8 cellular contexts compared by ENCODE assay signal in the genomic region with DNA sequence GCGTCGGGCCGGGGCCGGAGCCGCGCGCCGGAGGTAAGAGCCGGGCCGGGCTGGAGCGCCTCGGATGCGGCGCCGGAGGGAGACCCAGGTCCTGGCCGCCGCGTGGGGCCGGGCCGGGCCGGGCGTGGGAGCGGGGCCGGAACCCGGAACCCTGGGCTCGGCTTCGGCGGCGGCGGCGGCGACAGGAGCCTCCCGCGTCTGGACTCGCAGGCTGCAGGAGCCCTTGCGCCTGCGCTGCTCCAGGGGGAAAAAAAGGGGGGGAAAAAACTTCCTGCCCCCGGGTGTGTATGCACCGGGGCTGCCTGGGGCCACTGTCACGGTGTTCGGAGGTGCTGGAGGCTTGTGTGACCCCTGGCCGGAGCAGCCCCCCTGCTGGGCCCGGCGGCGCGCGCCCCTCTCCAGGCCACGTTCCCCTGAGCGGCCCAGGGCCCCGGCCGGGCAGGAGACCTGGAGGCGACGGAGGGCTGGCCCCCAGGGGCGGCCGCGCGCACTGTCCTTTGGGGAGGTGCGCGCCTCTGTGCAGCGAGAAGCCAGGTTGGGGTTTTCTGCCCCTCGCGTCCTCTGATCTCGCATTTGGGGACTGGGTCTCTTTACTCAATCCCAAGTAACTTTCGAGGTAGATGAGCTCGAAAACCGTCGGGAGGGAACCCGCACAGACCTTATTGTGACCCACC. TPM values are rescaled to one million over a fixed set of nuclear protein-coding genes. Genes with fewer than 3 reads are reported as not detected.
A peak's percentile ranks its signal among the peaks of the same experiment; 100 is the strongest.
DNase-seq lines count a peak whose midpoint lies in the region; ATAC-seq and TF ChIP-seq lines count a peak whose summit lies in the region.

No MANE protein-coding gene starts in this region.

- no peaks in the 10 kb centered on the region for H3K9me3 ChIP-seq in HUES64 (ENCODE audit: insufficient read depth, low read depth, low read length)

- WGBS in HUES64 = under 1% methylated on average over 68 of the region's 68 CpGs

- no peak for TF ChIP-seq CTCF in astrocyte of the cerebellum (IDR thresholded peaks at IDR 0.05; ENCODE audit: low read depth, low read length, missing control alignments)

- DNase-seq in NCI-H1092 treated with DMSO at 0.1 percent for 48 hours (lab: John Stamatoyannopoulos, UW) (peak; percentile 9), NCI-H1092 (lab: John Stamatoyannopoulos, UW) (no peak), astrocyte of the cerebellum (ENCODE audit: low read depth) (no peak), iris pigment epithelial cell (ENCODE audit: low read depth) (peak; percentile 18), A172 (ENCODE audit: low spot score) (no peak)
- peak in 1 of 2 donors; percentile 25 for DNase-seq in stimulated activated naive CD8-positive, alpha-beta T cell treated with anti-CD3 and anti-CD28 coated beads, Interleukin-15, amount 100 ng/mL, for 72 hours

- H3K4me1 Mint-ChIP-seq in stimulated activated naive CD8-positive, alpha-beta T cell treated with anti-CD3 and anti-CD28 coated beads, Interleukin-15, amount 100 ng/mL, for 72 hours = peaks cover 24% of the 10 kb centered on the region

- ATAC-seq in GM21529 (IDR thresholded peaks at IDR 0.05; ENCODE audit: unreplicated experiment) = peak; percentile 25
- ATAC-seq in stimulated activated naive CD8-positive, alpha-beta T cell treated with anti-CD3 and anti-CD28 coated beads, Interleukin-15, amount 100 ng/mL, for 72 hours = peak; percentile 11

- H3K4me3 ChIP-seq in HUES64 (ENCODE audit: low read length) = peak overlapping the region; percentile 64
- H3K4me3 ChIP-seq in astrocyte of the cerebellum (ENCODE audit: low read depth, low read length) = peak overlapping the region; percentile 44

- peaks cover 91% of the 10 kb centered on the region for H3K27me3 ChIP-seq in HUES64 (ENCODE audit: insufficient read depth, low read length)

- H3K27me3 Mint-ChIP-seq in stimulated activated naive CD8-positive, alpha-beta T cell treated with anti-CD3 and anti-CD28 coated beads, Interleukin-15, amount 100 ng/mL, for 72 hours = peaks cover 77% of the 10 kb centered on the region

- no peak overlapping the region for H3K27ac Mint-ChIP-seq in stimulated activated naive CD8-positive, alpha-beta T cell treated with anti-CD3 and anti-CD28 coated beads, Interleukin-15, amount 100 ng/mL, for 72 hours

- no peak overlapping the region for H3K9ac ChIP-seq in HUES64 (ENCODE audit: low read depth, low read length)

- H3K27ac ChIP-seq in HUES64 (ENCODE audit: low read depth, low read length) = no peak overlapping the region

- H3K4me3 Mint-ChIP-seq in stimulated activated naive CD8-positive, alpha-beta T cell treated with anti-CD3 and anti-CD28 coated beads, Interleukin-15, amount 100 ng/mL, for 72 hours = peak overlapping the region; percentile 84 to 90

- in situ Hi-C loops in astrocyte of the cerebellum (cut with HindIII; ENCODE audit: low sequenced_read_pairs) = no loop called here

- H3K36me3 ChIP-seq in HUES64 (ENCODE audit: insufficient read depth, low read length) = no peaks in the 10 kb centered on the region

- no peaks in the 10 kb centered on the region for H3K9me3 Mint-ChIP-seq in stimulated activated naive CD8-positive, alpha-beta T cell treated with anti-CD3 and anti-CD28 coated beads, Interleukin-15, amount 100 ng/mL, for 72 hours

- H3K4me1 ChIP-seq in HUES64 (ENCODE audit: insufficient read depth, low read length) = peaks cover 1% of the 10 kb centered on the region

RNA-seq across cellular contexts. Expression of a gene that starts 0.9 kb away (rescaled TPM):
- 1.3 TPM for polyA plus RNA-seq in HUES64 (2013, experiment 1 of 2)
- polyA plus RNA-seq in HUES64 (2013, experiment 2 of 2) = 2.1 TPM
- total RNA-seq in A172 (2014; rRNA removed; shearing (Covaris generic)) = 0.76 and 0.86 TPM in 2 replicates

Comparison
In these comparisons a context has a peak if more than half of its experiments do, and no peak if none do; other contexts are left out.
1. DNase-seq: peak in NCI-H1092 treated with DMSO at 0.1 percent for 48 hours (single experiment) and iris pigment epithelial cell (single experiment); none in NCI-H1092 (single experiment), astrocyte of the cerebellum (single experiment) and A172 (single experiment).